ENCODE assay signal across 1 cellular context in the genomic region with DNA sequence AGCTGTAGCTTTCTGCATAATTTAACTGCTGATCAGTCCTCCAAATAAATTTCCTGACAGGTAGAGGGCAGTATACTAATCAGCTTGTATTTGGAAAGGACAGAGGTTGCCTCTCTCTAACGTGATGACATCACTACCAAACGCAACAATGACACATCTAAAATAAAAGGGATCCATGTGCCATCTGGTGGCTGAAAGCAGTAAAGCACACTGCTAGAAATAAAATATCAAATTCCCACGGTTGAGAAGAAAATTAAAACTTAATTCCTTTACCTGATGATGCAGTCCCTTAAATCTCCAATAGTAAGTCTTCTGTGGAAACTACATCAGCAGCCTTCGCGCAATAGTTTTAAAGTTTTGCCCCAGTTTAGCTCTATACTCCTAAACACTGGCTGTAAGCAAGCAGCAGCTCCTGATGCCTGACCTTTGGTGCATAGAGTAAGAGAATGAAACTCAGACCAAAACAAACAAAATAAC.
A peak's percentile ranks its signal among the peaks of the same experiment; 100 is the strongest.
TF ChIP-seq lines count a peak whose summit lies in the region.

No MANE protein-coding gene starts in this region.

TF ChIP-seq in H1, 55 proteins besides CTCF, POLR2A, EP300 and RAD21:
- TF ChIP-seq JUND (IDR thresholded peaks at IDR 0.05; ENCODE audit: low read length), result peak; percentile 95
- no peak for TF ChIP-seq TAF1 (IDR thresholded peaks at IDR 0.05; ENCODE audit: low read depth, low read length)
- peak; percentile 77 for TF ChIP-seq SP1 (IDR thresholded peaks at IDR 0.05; ENCODE audit: low read depth, low read length)
- peak; percentile 98 for TF ChIP-seq MAFK (IDR thresholded peaks at IDR 0.05; ENCODE audit: low read depth, low read length)
- TF ChIP-seq, protein P1, sequence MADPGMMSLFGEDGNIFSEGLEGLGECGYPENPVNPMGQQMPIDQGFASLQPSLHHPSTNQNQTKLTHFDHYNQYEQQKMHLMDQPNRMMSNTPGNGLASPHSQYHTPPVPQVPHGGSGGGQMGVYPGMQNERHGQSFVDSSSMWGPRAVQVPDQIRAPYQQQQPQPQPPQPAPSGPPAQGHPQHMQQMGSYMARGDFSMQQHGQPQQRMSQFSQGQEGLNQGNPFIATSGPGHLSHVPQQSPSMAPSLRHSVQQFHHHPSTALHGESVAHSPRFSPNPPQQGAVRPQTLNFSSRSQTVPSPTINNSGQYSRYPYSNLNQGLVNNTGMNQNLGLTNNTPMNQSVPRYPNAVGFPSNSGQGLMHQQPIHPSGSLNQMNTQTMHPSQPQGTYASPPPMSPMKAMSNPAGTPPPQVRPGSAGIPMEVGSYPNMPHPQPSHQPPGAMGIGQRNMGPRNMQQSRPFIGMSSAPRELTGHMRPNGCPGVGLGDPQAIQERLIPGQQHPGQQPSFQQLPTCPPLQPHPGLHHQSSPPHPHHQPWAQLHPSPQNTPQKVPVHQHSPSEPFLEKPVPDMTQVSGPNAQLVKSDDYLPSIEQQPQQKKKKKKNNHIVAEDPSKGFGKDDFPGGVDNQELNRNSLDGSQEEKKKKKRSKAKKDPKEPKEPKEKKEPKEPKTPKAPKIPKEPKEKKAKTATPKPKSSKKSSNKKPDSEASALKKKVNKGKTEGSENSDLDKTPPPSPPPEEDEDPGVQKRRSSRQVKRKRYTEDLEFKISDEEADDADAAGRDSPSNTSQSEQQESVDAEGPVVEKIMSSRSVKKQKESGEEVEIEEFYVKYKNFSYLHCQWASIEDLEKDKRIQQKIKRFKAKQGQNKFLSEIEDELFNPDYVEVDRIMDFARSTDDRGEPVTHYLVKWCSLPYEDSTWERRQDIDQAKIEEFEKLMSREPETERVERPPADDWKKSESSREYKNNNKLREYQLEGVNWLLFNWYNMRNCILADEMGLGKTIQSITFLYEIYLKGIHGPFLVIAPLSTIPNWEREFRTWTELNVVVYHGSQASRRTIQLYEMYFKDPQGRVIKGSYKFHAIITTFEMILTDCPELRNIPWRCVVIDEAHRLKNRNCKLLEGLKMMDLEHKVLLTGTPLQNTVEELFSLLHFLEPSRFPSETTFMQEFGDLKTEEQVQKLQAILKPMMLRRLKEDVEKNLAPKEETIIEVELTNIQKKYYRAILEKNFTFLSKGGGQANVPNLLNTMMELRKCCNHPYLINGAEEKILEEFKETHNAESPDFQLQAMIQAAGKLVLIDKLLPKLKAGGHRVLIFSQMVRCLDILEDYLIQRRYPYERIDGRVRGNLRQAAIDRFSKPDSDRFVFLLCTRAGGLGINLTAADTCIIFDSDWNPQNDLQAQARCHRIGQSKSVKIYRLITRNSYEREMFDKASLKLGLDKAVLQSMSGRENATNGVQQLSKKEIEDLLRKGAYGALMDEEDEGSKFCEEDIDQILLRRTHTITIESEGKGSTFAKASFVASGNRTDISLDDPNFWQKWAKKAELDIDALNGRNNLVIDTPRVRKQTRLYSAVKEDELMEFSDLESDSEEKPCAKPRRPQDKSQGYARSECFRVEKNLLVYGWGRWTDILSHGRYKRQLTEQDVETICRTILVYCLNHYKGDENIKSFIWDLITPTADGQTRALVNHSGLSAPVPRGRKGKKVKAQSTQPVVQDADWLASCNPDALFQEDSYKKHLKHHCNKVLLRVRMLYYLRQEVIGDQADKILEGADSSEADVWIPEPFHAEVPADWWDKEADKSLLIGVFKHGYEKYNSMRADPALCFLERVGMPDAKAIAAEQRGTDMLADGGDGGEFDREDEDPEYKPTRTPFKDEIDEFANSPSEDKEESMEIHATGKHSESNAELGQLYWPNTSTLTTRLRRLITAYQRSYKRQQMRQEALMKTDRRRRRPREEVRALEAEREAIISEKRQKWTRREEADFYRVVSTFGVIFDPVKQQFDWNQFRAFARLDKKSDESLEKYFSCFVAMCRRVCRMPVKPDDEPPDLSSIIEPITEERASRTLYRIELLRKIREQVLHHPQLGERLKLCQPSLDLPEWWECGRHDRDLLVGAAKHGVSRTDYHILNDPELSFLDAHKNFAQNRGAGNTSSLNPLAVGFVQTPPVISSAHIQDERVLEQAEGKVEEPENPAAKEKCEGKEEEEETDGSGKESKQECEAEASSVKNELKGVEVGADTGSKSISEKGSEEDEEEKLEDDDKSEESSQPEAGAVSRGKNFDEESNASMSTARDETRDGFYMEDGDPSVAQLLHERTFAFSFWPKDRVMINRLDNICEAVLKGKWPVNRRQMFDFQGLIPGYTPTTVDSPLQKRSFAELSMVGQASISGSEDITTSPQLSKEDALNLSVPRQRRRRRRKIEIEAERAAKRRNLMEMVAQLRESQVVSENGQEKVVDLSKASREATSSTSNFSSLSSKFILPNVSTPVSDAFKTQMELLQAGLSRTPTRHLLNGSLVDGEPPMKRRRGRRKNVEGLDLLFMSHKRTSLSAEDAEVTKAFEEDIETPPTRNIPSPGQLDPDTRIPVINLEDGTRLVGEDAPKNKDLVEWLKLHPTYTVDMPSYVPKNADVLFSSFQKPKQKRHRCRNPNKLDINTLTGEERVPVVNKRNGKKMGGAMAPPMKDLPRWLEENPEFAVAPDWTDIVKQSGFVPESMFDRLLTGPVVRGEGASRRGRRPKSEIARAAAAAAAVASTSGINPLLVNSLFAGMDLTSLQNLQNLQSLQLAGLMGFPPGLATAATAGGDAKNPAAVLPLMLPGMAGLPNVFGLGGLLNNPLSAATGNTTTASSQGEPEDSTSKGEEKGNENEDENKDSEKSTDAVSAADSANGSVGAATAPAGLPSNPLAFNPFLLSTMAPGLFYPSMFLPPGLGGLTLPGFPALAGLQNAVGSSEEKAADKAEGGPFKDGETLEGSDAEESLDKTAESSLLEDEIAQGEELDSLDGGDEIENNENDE (IDR thresholded peaks at IDR 0.05; ENCODE audit: insufficient replicate concordance, low read length), result no peak
- TF ChIP-seq, protein P2, sequence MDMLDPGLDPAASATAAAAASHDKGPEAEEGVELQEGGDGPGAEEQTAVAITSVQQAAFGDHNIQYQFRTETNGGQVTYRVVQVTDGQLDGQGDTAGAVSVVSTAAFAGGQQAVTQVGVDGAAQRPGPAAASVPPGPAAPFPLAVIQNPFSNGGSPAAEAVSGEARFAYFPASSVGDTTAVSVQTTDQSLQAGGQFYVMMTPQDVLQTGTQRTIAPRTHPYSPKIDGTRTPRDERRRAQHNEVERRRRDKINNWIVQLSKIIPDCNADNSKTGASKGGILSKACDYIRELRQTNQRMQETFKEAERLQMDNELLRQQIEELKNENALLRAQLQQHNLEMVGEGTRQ (IDR thresholded peaks at IDR 0.05; ENCODE audit: low read length), result no peak
- TF ChIP-seq, protein P3, sequence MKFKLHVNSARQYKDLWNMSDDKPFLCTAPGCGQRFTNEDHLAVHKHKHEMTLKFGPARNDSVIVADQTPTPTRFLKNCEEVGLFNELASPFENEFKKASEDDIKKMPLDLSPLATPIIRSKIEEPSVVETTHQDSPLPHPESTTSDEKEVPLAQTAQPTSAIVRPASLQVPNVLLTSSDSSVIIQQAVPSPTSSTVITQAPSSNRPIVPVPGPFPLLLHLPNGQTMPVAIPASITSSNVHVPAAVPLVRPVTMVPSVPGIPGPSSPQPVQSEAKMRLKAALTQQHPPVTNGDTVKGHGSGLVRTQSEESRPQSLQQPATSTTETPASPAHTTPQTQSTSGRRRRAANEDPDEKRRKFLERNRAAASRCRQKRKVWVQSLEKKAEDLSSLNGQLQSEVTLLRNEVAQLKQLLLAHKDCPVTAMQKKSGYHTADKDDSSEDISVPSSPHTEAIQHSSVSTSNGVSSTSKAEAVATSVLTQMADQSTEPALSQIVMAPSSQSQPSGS (IDR thresholded peaks at IDR 0.05; ENCODE audit: low read length), result peak; percentile 100
- TF ChIP-seq EGR1 (IDR thresholded peaks at IDR 0.05; ENCODE audit: borderline replicate concordance, low read depth, low read length), result peak; percentile 96
- peak; percentile 96 for TF ChIP-seq CREB1 (IDR thresholded peaks at IDR 0.05)
- peak; percentile 96 for TF ChIP-seq BACH1 (IDR thresholded peaks at IDR 0.05; ENCODE audit: low read length)
- TF ChIP-seq TBP (IDR thresholded peaks at IDR 0.05; ENCODE audit: low read depth, low read length), result peak; percentile 54; the same call in 1 of the 2 replicates
- peak; percentile 58 for TF ChIP-seq TAF7 (optimal IDR thresholded peaks at IDR 0.05; ENCODE audit: borderline replicate concordance, low read depth, low read length)
- no peak for TF ChIP-seq CBX8 (IDR thresholded peaks at IDR 0.05; ENCODE audit: borderline replicate concordance, low read depth, low read length)
- peak; percentile 59 for TF ChIP-seq YY1 (IDR thresholded peaks at IDR 0.05; ENCODE audit: low read depth, low read length)
- no peak for TF ChIP-seq RBBP5 (IDR thresholded peaks at IDR 0.05; ENCODE audit: borderline replicate concordance, low read depth, low read length)
- no peak for TF ChIP-seq GABPA (IDR thresholded peaks at IDR 0.05; ENCODE audit: borderline replicate concordance, insufficient read depth, low read length)
- TF ChIP-seq SIN3A (conservative IDR thresholded peaks at IDR 0.05 in 1 of 2, IDR thresholded peaks at IDR 0.05 in 1 of 2; ENCODE audit: low read depth in 1 of 2, low read length in 2 of 2), result 0 out of 4 replicates have a peak, but pooled peaks of 1 of the 2 experiments have one; percentile 33
- peak; percentile 70 for TF ChIP-seq CEBPB (IDR thresholded peaks at IDR 0.05; ENCODE audit: low read depth, low read length)
- TF ChIP-seq NANOG (IDR thresholded peaks at IDR 0.05; ENCODE audit: insufficient read depth, low read depth, low read length, poor library complexity, severe bottlenecking), result no peak
- TF ChIP-seq SP4 (IDR thresholded peaks at IDR 0.05; ENCODE audit: low read length), result 0 out of 2 replicates have a peak, but pooled peaks have one; percentile 76
- peak; percentile 43; the same call in 1 of the 2 replicates for TF ChIP-seq CHD2 (IDR thresholded peaks at IDR 0.05; ENCODE audit: low read length)
- TF ChIP-seq SP2 (IDR thresholded peaks at IDR 0.05; ENCODE audit: low read length), result peak; percentile 31; the same call in 1 of the 2 replicates
- TF ChIP-seq BRCA1 (IDR thresholded peaks at IDR 0.05; ENCODE audit: low read depth, low read length), result no peak
- peak; percentile 58; the same call in 1 of the 2 replicates for TF ChIP-seq JUN (IDR thresholded peaks at IDR 0.05; ENCODE audit: low read depth, low read length)
- 0 out of 2 replicates have a peak, but pooled peaks have one; percentile 38 for TF ChIP-seq TEAD4 (IDR thresholded peaks at IDR 0.05; ENCODE audit: low read depth, low read length)
